ENCODE assay signal across 13 cellular contexts in genomic region chr5:41433552-41434181, GRCh38.
DNase-seq lines count a peak whose midpoint lies in the region; ATAC-seq, FAIRE-seq and TF ChIP-seq lines count a peak whose summit lies in the region.
"Had no signal": no experiment of that assay in that cellular context is flagged by ENCODE, and none has a peak within 500 bp of the region (broad histone marks: within the 10 kb centered on the region; RNA-seq: fewer than 3 reads in every experiment).

No MANE protein-coding gene starts in this region.

- FAIRE-seq in H1 (lab: Jason Lieb, UNC), result peak; percentile 84

- no peaks in the 10 kb centered on the region for H3K79me2 ChIP-seq in H1 (ENCODE audit: control insufficient read depth in 1 of 2, insufficient read depth in 2 of 2, low read length in 2 of 2)
- H3K79me2 ChIP-seq in parathyroid adenoma, result no peaks in the 10 kb centered on the region

- no peaks in the 10 kb centered on the region for H3K27me3 Mint-ChIP-seq in activated CD8-positive, alpha-beta T cell treated with anti-CD3 and anti-CD28 coated beads for 36 hours
- H3K27me3 Mint-ChIP-seq in activated CD8-positive, alpha-beta T cell treated with anti-CD3 and anti-CD28 coated beads, Interleukin-2, amount 10 ng/mL, durations not matched to agents 7 days and 5 days (ENCODE audit: low read depth), result no peaks in the 10 kb centered on the region
- H3K27me3 Mint-ChIP-seq: memory B cell had no signal

- DNase-seq in activated CD8-positive, alpha-beta T cell treated with anti-CD3 and anti-CD28 coated beads for 36 hours, result no peak
- no peak for DNase-seq in activated CD8-positive, alpha-beta T cell treated with anti-CD3 and anti-CD28 coated beads, Interleukin-2, amount 10 ng/mL, durations not matched to agents 7 days and 5 days
- DNase-seq in NAMALWA (ENCODE audit: low spot score) (peak; percentile 16), H1 (ENCODE audit: low read depth in 1 of 2, low spot score in 2 of 2) (peak in 1 of 2 experiments; percentile 47), substantia nigra (lab: John Stamatoyannopoulos, UW) (no peak), hippocampal formation (lab: John Stamatoyannopoulos, UW) (no peak)
- DNase-seq in stimulated activated CD4-positive, alpha-beta T cell treated with anti-CD3 and anti-CD28 coated beads, Interleukin-15, amount 100 ng/mL, for 24 hours, result no peak
- DNase-seq: effector CD8-positive, alpha-beta T cell; NCI-H1105 treated with DMSO at 0.1 percent for 48 hours; stimulated activated CD4-positive, alpha-beta T cell treated with anti-CD3 and anti-CD28 coated beads, Interleukin-1b, Interleukin-23, amount 100 ng/mL, for 48 hours had no signal

- H3K36me3 Mint-ChIP-seq in activated CD8-positive, alpha-beta T cell treated with anti-CD3 and anti-CD28 coated beads for 36 hours (ENCODE audit: low read depth), result no peaks in the 10 kb centered on the region
- no peaks in the 10 kb centered on the region for H3K36me3 Mint-ChIP-seq in activated CD8-positive, alpha-beta T cell treated with anti-CD3 and anti-CD28 coated beads, Interleukin-2, amount 10 ng/mL, durations not matched to agents 7 days and 5 days (ENCODE audit: low read depth)
- H3K36me3 Mint-ChIP-seq: memory B cell had no signal

- H4K5ac ChIP-seq in H1 (ENCODE audit: insufficient read length, low read depth, low read length), result no peak overlapping the region

- H3K9me3 ChIP-seq in H1 (ENCODE audit: insufficient read depth in 2 of 2, low read depth in 1 of 2, low read length in 1 of 2), result no peaks in the 10 kb centered on the region
- H3K9me3 ChIP-seq in parathyroid adenoma (ENCODE audit: control insufficient read depth, low read length), result no peaks in the 10 kb centered on the region
- H3K9me3 ChIP-seq: BLaER1 had no signal

- H3K23ac ChIP-seq in H1 (ENCODE audit: insufficient read length), result no peak overlapping the region

- H3K14ac ChIP-seq in H1 (ENCODE audit: insufficient read length), result no peak overlapping the region

- no peak for ATAC-seq in activated CD8-positive, alpha-beta T cell treated with anti-CD3 and anti-CD28 coated beads for 36 hours
- ATAC-seq in activated CD8-positive, alpha-beta T cell treated with anti-CD3 and anti-CD28 coated beads, Interleukin-2, amount 10 ng/mL, durations not matched to agents 7 days and 5 days, result no peak

- CTCF ChIA-PET in activated CD8-positive, alpha-beta T cell treated with anti-CD3 and anti-CD28 coated beads for 36 hours (lab: Charles Lee), result interaction anchor here (1.1 to 1.4 kb wide), 2 partner anchors 20 to 341 kb away, joined by 3 read pairs; no protein-coding TSS in a partner anchor
- CTCF ChIA-PET in activated CD8-positive, alpha-beta T cell treated with anti-CD3 and anti-CD28 coated beads, Interleukin-2, amount 10 ng/mL, durations not matched to agents 7 days and 5 days (lab: Charles Lee), result no interaction called here
- CTCF ChIA-PET in H1 (lab: Charles Lee; ENCODE audit: partially characterized antibody), result interaction anchor here (0.5 to 2.9 kb wide), 21 partner anchors 9 to 618 kb away, joined by 3 to 19 read pairs (median 4); no protein-coding TSS in a partner anchor

- peak; percentile 29 to 42; a peak in 3 of 4 replicates for TF ChIP-seq RAD21 in H1 (IDR thresholded peaks at IDR 0.05 in 1 of 2, conservative IDR thresholded peaks at IDR 0.05 in 1 of 2; ENCODE audit: low read depth in 2 of 2, low read length in 2 of 2)

- WGBS in H1 (ENCODE audit: extremely low coverage in 1 of 2, insufficient coverage in 1 of 2, insufficient read length in 1 of 2, insufficient replicate concordance in 2 of 2, low coverage in 1 of 2, low lambda C conversion rate in 2 of 2, missing lambda C conversion rate in 1 of 2), 2 experiments, result 45% methylated on average over 4 of the region's 4 CpGs; no CpG with 5 or more reads in 1 of the 2 experiments

- POLR2A ChIA-PET in activated CD8-positive, alpha-beta T cell treated with anti-CD3 and anti-CD28 coated beads for 36 hours (lab: Charles Lee), result no interaction called here
- POLR2A ChIA-PET in activated CD8-positive, alpha-beta T cell treated with anti-CD3 and anti-CD28 coated beads, Interleukin-2, amount 10 ng/mL, durations not matched to agents 7 days and 5 days (lab: Charles Lee), result no interaction called here
- POLR2A ChIA-PET in H1 (lab: Charles Lee; ENCODE audit: partially characterized antibody), result no interaction called here

- H2BK15ac ChIP-seq in H1 (ENCODE audit: low read length), result no peak overlapping the region

- no peak for TF ChIP-seq POLR2A in H1 (IDR thresholded peaks at IDR 0.05; ENCODE audit: control extremely low read depth in 1 of 2, low read depth in 2 of 2, low read length in 2 of 2)

- intact Hi-C loops in activated CD8-positive, alpha-beta T cell treated with anti-CD3 and anti-CD28 coated beads for 36 hours (cut with micrococcal nuclease), result no loop called here

- H2BK120ac ChIP-seq in H1 (replicated peaks; ENCODE audit: low read depth, low read length), result no peak overlapping the region

- no peak overlapping the region for H3K4me2 ChIP-seq in H1 (ENCODE audit: insufficient read depth in 1 of 2, low read depth in 2 of 2, low read length in 2 of 2)
- no peak overlapping the region for H3K4me2 ChIP-seq in parathyroid adenoma (ENCODE audit: low read length)
- H3K4me2 ChIP-seq: BLaER1 had no signal

- H3K4me3 ChIP-seq in H1 (ENCODE audit: extremely low read depth in 1 of 4, insufficient read depth in 2 of 4, low read depth in 3 of 4, low read length in 4 of 4) (no peak overlapping the region; a peak in 1 of 8 replicates), parathyroid adenoma (ENCODE audit: low read depth, low read length) (no peak overlapping the region)
- H3K4me3 ChIP-seq: BLaER1 had no signal

- no peak overlapping the region for H3K4ac ChIP-seq in H1 (replicated peaks; ENCODE audit: insufficient read length, low read depth, low read length)

- H4K8ac ChIP-seq in H1 (ENCODE audit: extremely low read depth, insufficient read depth, low read length), result no peak overlapping the region

- H4K20me1 ChIP-seq in H1 (replicated peaks in 1 of 2; ENCODE audit: control insufficient read depth in 1 of 2, insufficient read depth in 2 of 2, low read length in 2 of 2), result no peaks in the 10 kb centered on the region
- H4K20me1 ChIP-seq: BLaER1 had no signal

- no peak overlapping the region for H4K91ac ChIP-seq in H1 (replicated peaks; ENCODE audit: insufficient read length, low read length)

- peak overlapping the region; percentile 92 for H2AFZ ChIP-seq in H1 (ENCODE audit: low read length)
- H2AFZ ChIP-seq in parathyroid adenoma, result no peak overlapping the region

- no peak overlapping the region for H2BK20ac ChIP-seq in H1 (ENCODE audit: low read length)

- H3K27me3 ChIP-seq in H1 (replicated peaks in 1 of 4; ENCODE audit: control insufficient read depth in 3 of 4, extremely low read depth in 1 of 4, insufficient read depth in 3 of 4, low read length in 3 of 4), result no peaks in the 10 kb centered on the region
- no peaks in the 10 kb centered on the region for H3K27me3 ChIP-seq in parathyroid adenoma (ENCODE audit: control insufficient read depth, insufficient read depth, low read length)
- H3K27me3 ChIP-seq: BLaER1 had no signal

- no peak overlapping the region for H3K18ac ChIP-seq in H1 (ENCODE audit: extremely low read depth, low read length)

- H3K36me3 ChIP-seq in H1 (ENCODE audit: control insufficient read depth in 2 of 4, insufficient read depth in 4 of 4, low read length in 3 of 4) (no peaks in the 10 kb centered on the region), parathyroid adenoma (ENCODE audit: control insufficient read depth, insufficient read depth, low read length) (no peaks in the 10 kb centered on the region)
- H3K36me3 ChIP-seq: BLaER1 had no signal

- H3K9me3 Mint-ChIP-seq in activated CD8-positive, alpha-beta T cell treated with anti-CD3 and anti-CD28 coated beads for 36 hours, result peaks cover 2% of the 10 kb centered on the region
- no peaks in the 10 kb centered on the region for H3K9me3 Mint-ChIP-seq in activated CD8-positive, alpha-beta T cell treated with anti-CD3 and anti-CD28 coated beads, Interleukin-2, amount 10 ng/mL, durations not matched to agents 7 days and 5 days (ENCODE audit: insufficient read depth)

- H2BK5ac ChIP-seq in H1 (ENCODE audit: low read depth, low read length), result no peak overlapping the region

- no peak for TF ChIP-seq EP300 in H1 (IDR thresholded peaks at IDR 0.05; ENCODE audit: borderline replicate concordance in 1 of 2, low read depth in 2 of 2, low read length in 2 of 2)

- H3K9ac ChIP-seq in H1 (replicated peaks in 1 of 4; ENCODE audit: extremely low read depth in 1 of 4, low read depth in 3 of 4, low read length in 3 of 4), result no peak overlapping the region
- no peak overlapping the region for H3K9ac ChIP-seq in parathyroid adenoma
- H3K9ac ChIP-seq: BLaER1 had no signal

- H3K56ac ChIP-seq in H1 (replicated peaks; ENCODE audit: insufficient read length, low read depth, low read length), result no peak overlapping the region

- no peaks in the 10 kb centered on the region for H3K23me2 ChIP-seq in H1 (ENCODE audit: low read depth, low read length)

- no peak overlapping the region for H3K4me3 Mint-ChIP-seq in activated CD8-positive, alpha-beta T cell treated with anti-CD3 and anti-CD28 coated beads for 36 hours
- no peak overlapping the region for H3K4me3 Mint-ChIP-seq in activated CD8-positive, alpha-beta T cell treated with anti-CD3 and anti-CD28 coated beads, Interleukin-2, amount 10 ng/mL, durations not matched to agents 7 days and 5 days
- H3K4me3 Mint-ChIP-seq: memory B cell had no signal

- no peak overlapping the region for H3K27ac Mint-ChIP-seq in activated CD8-positive, alpha-beta T cell treated with anti-CD3 and anti-CD28 coated beads for 36 hours
- no peak overlapping the region for H3K27ac Mint-ChIP-seq in activated CD8-positive, alpha-beta T cell treated with anti-CD3 and anti-CD28 coated beads, Interleukin-2, amount 10 ng/mL, durations not matched to agents 7 days and 5 days
- H3K27ac Mint-ChIP-seq: memory B cell had no signal

- peak; percentile 29 for TF ChIP-seq CTCF in activated CD8-positive, alpha-beta T cell treated with anti-CD3 and anti-CD28 coated beads for 36 hours (IDR thresholded peaks at IDR 0.05)
- TF ChIP-seq CTCF in H1 (IDR thresholded peaks at IDR 0.05; ENCODE audit: control extremely low read depth in 1 of 3, insufficient read depth in 1 of 3, low read depth in 1 of 3, low read length in 3 of 3) (peak; percentile 29 to 78 (median 43)), parathyroid adenoma (IDR thresholded peaks at IDR 0.05) (peak; percentile 17)

- no peaks in the 10 kb centered on the region for H3K79me1 ChIP-seq in H1 (ENCODE audit: low read depth, low read length)

- H3K4me1 ChIP-seq in H1 (replicated peaks in 1 of 4; ENCODE audit: control insufficient read depth in 3 of 4, insufficient read depth in 4 of 4, low read length in 3 of 4) (peaks cover 0 to 3% (median 0%) of the 10 kb centered on the region in 4 experiments; a peak in 1 of 7 replicates), parathyroid adenoma (no peaks in the 10 kb centered on the region)
- H3K4me1 ChIP-seq: BLaER1 had no signal

- no peak overlapping the region for H2AK5ac ChIP-seq in H1 (ENCODE audit: low read depth, low read length)

- H3K4me1 Mint-ChIP-seq in activated CD8-positive, alpha-beta T cell treated with anti-CD3 and anti-CD28 coated beads for 36 hours (ENCODE audit: low read depth), result no peaks in the 10 kb centered on the region
- H3K4me1 Mint-ChIP-seq in activated CD8-positive, alpha-beta T cell treated with anti-CD3 and anti-CD28 coated beads, Interleukin-2, amount 10 ng/mL, durations not matched to agents 7 days and 5 days (ENCODE audit: low read depth), result no peaks in the 10 kb centered on the region
- H3K4me1 Mint-ChIP-seq: memory B cell had no signal

- H2BK12ac ChIP-seq in H1 (ENCODE audit: low read depth, low read length), result no peak overlapping the region

- H3K27ac ChIP-seq in H1 (ENCODE audit: low read depth, low read length) (no peak overlapping the region), parathyroid adenoma (no peak overlapping the region), substantia nigra (ENCODE audit: low read depth, low read length, poor library complexity, severe bottlenecking) (no peak overlapping the region)
- H3K27ac ChIP-seq: BLaER1 had no signal
